ENCODE assay signal across 13 cellular contexts in genomic region chr12:117045175-117045997, GRCh38. TPM values are rescaled to one million over a fixed set of nuclear protein-coding genes. Genes with fewer than 3 reads are reported as not detected.
A peak's percentile ranks its signal among the peaks of the same experiment; 100 is the strongest.
DNase-seq lines count a peak whose midpoint lies in the region; ATAC-seq and TF ChIP-seq lines count a peak whose summit lies in the region.
"Had no signal": no experiment of that assay in that cellular context is flagged by ENCODE, and none has a peak within 500 bp of the region (broad histone marks: within the 10 kb centered on the region; RNA-seq: fewer than 3 reads in every experiment).

No MANE protein-coding gene starts in this region.

- H3K36me3 Mint-ChIP-seq in Caco-2 (ENCODE audit: insufficient read depth, unreplicated experiment), result no peaks in the 10 kb centered on the region
- H3K36me3 Mint-ChIP-seq in T-helper 17 cell (ENCODE audit: low read depth), result no peaks in the 10 kb centered on the region
- no peaks in the 10 kb centered on the region for H3K36me3 Mint-ChIP-seq in activated CD4-positive, alpha-beta T cell treated with anti-CD3 and anti-CD28 coated beads for 36 hours (ENCODE audit: low read depth)
- H3K36me3 Mint-ChIP-seq: activated naive CD8-positive, alpha-beta T cell had no signal

- H3K18ac ChIP-seq in mesendoderm (ENCODE audit: low read length), result peak overlapping the region; percentile 44

- peaks cover 26% of the 10 kb centered on the region for H3K4me1 Mint-ChIP-seq in Caco-2 (ENCODE audit: low read depth, unreplicated experiment)
- H3K4me1 Mint-ChIP-seq in T-helper 17 cell, result no peaks in the 10 kb centered on the region
- H3K4me1 Mint-ChIP-seq in activated CD4-positive, alpha-beta T cell treated with anti-CD3 and anti-CD28 coated beads for 36 hours, result no peaks in the 10 kb centered on the region

- H3K56ac ChIP-seq in mesendoderm (ENCODE audit: low read length), result peak overlapping the region; percentile 30

- no peak overlapping the region for H3K23ac ChIP-seq in mesendoderm (ENCODE audit: low read length)

- no peak overlapping the region for H3K27ac ChIP-seq in mesendoderm (ENCODE audit: low read depth, low read length)

- no peaks in the 10 kb centered on the region for H3K79me1 ChIP-seq in mesendoderm (ENCODE audit: low read length)

- H2AK5ac ChIP-seq in mesendoderm (ENCODE audit: low read length), result no peak overlapping the region

- H3K36me3 ChIP-seq in Caco-2 (ENCODE audit: control insufficient read depth, insufficient read depth, low read length), result no peaks in the 10 kb centered on the region
- no peaks in the 10 kb centered on the region for H3K36me3 ChIP-seq in mesendoderm (ENCODE audit: control insufficient read depth, insufficient read depth, low read length)
- H3K36me3 ChIP-seq: upper lobe of left lung had no signal

- H3K9me3 ChIP-seq in Caco-2, result no peaks in the 10 kb centered on the region
- no peaks in the 10 kb centered on the region for H3K9me3 ChIP-seq in T-helper 17 cell (ENCODE audit: control insufficient read depth, low read length, poor library complexity, severe bottlenecking)
- H3K9me3 ChIP-seq: upper lobe of left lung had no signal

- no peak overlapping the region for H4K8ac ChIP-seq in mesendoderm (ENCODE audit: low read depth, low read length)

- no peak overlapping the region for H2BK120ac ChIP-seq in mesendoderm (ENCODE audit: low read depth, low read length)

- H3K27ac Mint-ChIP-seq in Caco-2 (ENCODE audit: unreplicated experiment) (peak overlapping the region; percentile 13), T-helper 17 cell (peak overlapping the region; percentile 21)
- no peak overlapping the region for H3K27ac Mint-ChIP-seq in activated CD4-positive, alpha-beta T cell treated with anti-CD3 and anti-CD28 coated beads for 36 hours
- H3K27ac Mint-ChIP-seq: activated naive CD8-positive, alpha-beta T cell had no signal

- H3K9ac ChIP-seq in mesendoderm (ENCODE audit: low read length), result no peak overlapping the region

- POLR2A ChIA-PET in Caco-2 (lab: Charles Lee), result interaction anchor here (0.5 kb wide), 1 partner anchor 756 kb away, joined by 4 read pairs; no protein-coding TSS in a partner anchor
- POLR2A ChIA-PET in activated CD4-positive, alpha-beta T cell treated with anti-CD3 and anti-CD28 coated beads for 36 hours (lab: Charles Lee), result no interaction called here

- no peaks in the 10 kb centered on the region for H3K27me3 ChIP-seq in Caco-2 (replicated peaks; ENCODE audit: control insufficient read depth, insufficient read depth, low read length)
- H3K27me3 ChIP-seq in mesendoderm (ENCODE audit: insufficient read depth, low read length, poor library complexity), result no peaks in the 10 kb centered on the region
- H3K27me3 ChIP-seq: upper lobe of left lung had no signal

- H3K4ac ChIP-seq in mesendoderm (ENCODE audit: low read depth, low read length), result no peak overlapping the region

- H3K4me3 ChIP-seq in Caco-2 (ENCODE audit: low read depth, low read length), result no peak overlapping the region
- no peak overlapping the region for H3K4me3 ChIP-seq in mesendoderm (ENCODE audit: low read length)
- H3K4me3 ChIP-seq: upper lobe of left lung had no signal

- H2BK15ac ChIP-seq in mesendoderm (replicated peaks; ENCODE audit: low read depth), result no peak overlapping the region

- no peaks in the 10 kb centered on the region for H3K9me3 Mint-ChIP-seq in Caco-2 (ENCODE audit: unreplicated experiment)
- H3K9me3 Mint-ChIP-seq in activated CD4-positive, alpha-beta T cell treated with anti-CD3 and anti-CD28 coated beads for 36 hours (ENCODE audit: low read depth), result no peaks in the 10 kb centered on the region
- H3K9me3 Mint-ChIP-seq: neural crest cell had no signal

- CTCF ChIA-PET in Caco-2 (lab: Charles Lee), result no interaction called here
- CTCF ChIA-PET in activated CD4-positive, alpha-beta T cell treated with anti-CD3 and anti-CD28 coated beads for 36 hours (lab: Charles Lee), result interaction anchor here (0.7 kb wide), 1 partner anchor 17 kb away, joined by 3 read pairs; no protein-coding TSS in a partner anchor

- H3K79me2 ChIP-seq in mesendoderm (ENCODE audit: control insufficient read depth, insufficient read depth, low read length), result no peaks in the 10 kb centered on the region

- no peak for TF ChIP-seq CTCF in Caco-2 (IDR thresholded peaks at IDR 0.05; ENCODE audit: insufficient read depth in 1 of 2, low read depth in 1 of 2, low read length in 1 of 2, severe bottlenecking in 1 of 2, unreplicated experiment in 1 of 2)

- ATAC-seq in T-helper 17 cell, result no peak
- ATAC-seq in activated CD4-positive, alpha-beta T cell treated with anti-CD3 and anti-CD28 coated beads for 36 hours, result no peak

- no peak for DNase-seq in Caco-2
- peak; percentile 76 for DNase-seq in NCI-H1092 treated with DMSO at 0.1 percent for 48 hours (lab: John Stamatoyannopoulos, UW)
- no peak for DNase-seq in T-helper 17 cell
- no peak for DNase-seq in mesendoderm
- DNase-seq in activated CD4-positive, alpha-beta T cell treated with anti-CD3 and anti-CD28 coated beads for 36 hours, result no peak
- DNase-seq in GM03348 (ENCODE audit: low spot score), result no peak
- no peak for DNase-seq in middle frontal gyrus (ENCODE audit: extremely low spot score, low spot score)
- DNase-seq in NK-92 (lab: John Stamatoyannopoulos, UW; ENCODE audit: unreplicated experiment), result no peak
- DNase-seq: activated CD4-positive, alpha-beta T cell treated with anti-CD3 and anti-CD28 coated beads for 48 hours; effector memory CD4-positive, alpha-beta T cell had no signal

- H4K5ac ChIP-seq in mesendoderm (ENCODE audit: low read length), result no peak overlapping the region

- BruUV-seq in Caco-2 (replicated peaks; lab: Mats Ljungman, UMichigan), result no TSS peak

- H3K4me3 Mint-ChIP-seq in Caco-2 (ENCODE audit: unreplicated experiment), result no peak overlapping the region
- H3K4me3 Mint-ChIP-seq in T-helper 17 cell, result no peak overlapping the region
- H3K4me3 Mint-ChIP-seq in activated CD4-positive, alpha-beta T cell treated with anti-CD3 and anti-CD28 coated beads for 36 hours, result no peak overlapping the region
- H3K4me3 Mint-ChIP-seq: activated naive CD8-positive, alpha-beta T cell; neural crest cell had no signal

- H3K4me1 ChIP-seq in Caco-2, result peaks cover 64% of the 10 kb centered on the region
- peaks cover 7% of the 10 kb centered on the region for H3K4me1 ChIP-seq in mesendoderm (ENCODE audit: control insufficient read depth, low read depth, low read length)

- H3K27me3 Mint-ChIP-seq in Caco-2 (ENCODE audit: insufficient read depth, unreplicated experiment), result no peaks in the 10 kb centered on the region
- no peaks in the 10 kb centered on the region for H3K27me3 Mint-ChIP-seq in T-helper 17 cell
- no peaks in the 10 kb centered on the region for H3K27me3 Mint-ChIP-seq in activated CD4-positive, alpha-beta T cell treated with anti-CD3 and anti-CD28 coated beads for 36 hours
- H3K27me3 Mint-ChIP-seq: activated naive CD8-positive, alpha-beta T cell had no signal

- no peak overlapping the region for H3K4me2 ChIP-seq in mesendoderm (ENCODE audit: low read length)

- no CpG with 5 or more reads among the region's 23 CpGs for WGBS in mesendoderm (ENCODE audit: extremely low coverage, insufficient coverage, low lambda C conversion rate)

- H2BK5ac ChIP-seq in mesendoderm (ENCODE audit: low read length), result no peak overlapping the region

- intact Hi-C loops in Caco-2 (cut with micrococcal nuclease; ENCODE audit: unreplicated experiment), result no loop called here
- intact Hi-C loops in activated CD4-positive, alpha-beta T cell treated with anti-CD3 and anti-CD28 coated beads for 36 hours (cut with DNase I, micrococcal nuclease), result no loop called here

RNA-seq across cellular contexts. Expression of gene TESC, which starts 53.8 kb away (rescaled TPM):
- total RNA-seq in Caco-2 (2022) (4.8 and 6.8 TPM in 2 replicates), T-helper 17 cell (10 to 100 TPM in 1 of 2 donors, 1 to 10 TPM in 1; 9.2 to 11.4 TPM)
- polyA plus RNA-seq in mesendoderm (2013, experiment 1 of 2), result 1.5 TPM
- 1.4 TPM for polyA plus RNA-seq in mesendoderm (2013, experiment 2 of 2)
- total RNA-seq in activated CD4-positive, alpha-beta T cell treated with anti-CD3 and anti-CD28 coated beads for 36 hours, result 10 to 100 TPM; 28.9 to 30.2 TPM
